ENCODE assay signal across 1 cellular context in the genomic region with DNA sequence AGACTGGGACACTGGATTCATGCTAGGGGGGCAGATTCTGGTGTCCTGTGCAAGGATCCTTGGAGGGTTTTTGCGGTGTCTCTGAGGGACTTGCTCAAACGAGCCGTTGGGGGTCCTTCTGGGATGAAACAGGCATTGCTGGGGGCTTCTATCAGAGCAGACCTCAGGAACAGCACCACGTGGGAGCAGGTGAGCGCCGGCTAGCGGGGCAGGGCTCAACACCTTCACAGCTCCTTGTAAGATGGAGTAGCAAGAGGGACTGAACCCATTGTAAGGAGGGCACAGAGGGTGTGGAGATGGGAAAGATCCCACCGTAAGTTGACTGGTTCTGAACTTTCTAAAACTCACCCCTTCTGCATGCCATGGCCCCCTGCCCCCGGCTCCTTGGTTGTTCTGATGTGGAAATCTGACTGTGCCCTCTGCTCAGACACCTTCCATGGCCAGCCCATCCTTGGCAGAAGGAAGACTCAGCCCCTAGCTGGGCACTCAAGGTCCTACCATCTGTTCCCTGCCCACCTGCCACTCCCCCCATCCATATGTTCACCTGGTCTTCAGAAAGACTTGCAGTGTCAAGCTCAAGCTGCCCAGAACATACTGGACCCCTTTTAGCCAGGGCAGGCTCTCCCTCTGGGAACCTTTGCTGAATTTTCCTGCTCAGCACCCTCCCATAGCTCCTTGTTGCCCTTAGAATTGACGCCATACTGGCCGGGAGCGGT.
TF ChIP-seq lines count a peak whose summit lies in the region.

No MANE protein-coding gene starts in this region.

TF ChIP-seq in GM23338, 12 proteins besides CTCF, POLR2A, EP300 and RAD21 (continued from another document):
- TF ChIP-seq, protein P1, sequence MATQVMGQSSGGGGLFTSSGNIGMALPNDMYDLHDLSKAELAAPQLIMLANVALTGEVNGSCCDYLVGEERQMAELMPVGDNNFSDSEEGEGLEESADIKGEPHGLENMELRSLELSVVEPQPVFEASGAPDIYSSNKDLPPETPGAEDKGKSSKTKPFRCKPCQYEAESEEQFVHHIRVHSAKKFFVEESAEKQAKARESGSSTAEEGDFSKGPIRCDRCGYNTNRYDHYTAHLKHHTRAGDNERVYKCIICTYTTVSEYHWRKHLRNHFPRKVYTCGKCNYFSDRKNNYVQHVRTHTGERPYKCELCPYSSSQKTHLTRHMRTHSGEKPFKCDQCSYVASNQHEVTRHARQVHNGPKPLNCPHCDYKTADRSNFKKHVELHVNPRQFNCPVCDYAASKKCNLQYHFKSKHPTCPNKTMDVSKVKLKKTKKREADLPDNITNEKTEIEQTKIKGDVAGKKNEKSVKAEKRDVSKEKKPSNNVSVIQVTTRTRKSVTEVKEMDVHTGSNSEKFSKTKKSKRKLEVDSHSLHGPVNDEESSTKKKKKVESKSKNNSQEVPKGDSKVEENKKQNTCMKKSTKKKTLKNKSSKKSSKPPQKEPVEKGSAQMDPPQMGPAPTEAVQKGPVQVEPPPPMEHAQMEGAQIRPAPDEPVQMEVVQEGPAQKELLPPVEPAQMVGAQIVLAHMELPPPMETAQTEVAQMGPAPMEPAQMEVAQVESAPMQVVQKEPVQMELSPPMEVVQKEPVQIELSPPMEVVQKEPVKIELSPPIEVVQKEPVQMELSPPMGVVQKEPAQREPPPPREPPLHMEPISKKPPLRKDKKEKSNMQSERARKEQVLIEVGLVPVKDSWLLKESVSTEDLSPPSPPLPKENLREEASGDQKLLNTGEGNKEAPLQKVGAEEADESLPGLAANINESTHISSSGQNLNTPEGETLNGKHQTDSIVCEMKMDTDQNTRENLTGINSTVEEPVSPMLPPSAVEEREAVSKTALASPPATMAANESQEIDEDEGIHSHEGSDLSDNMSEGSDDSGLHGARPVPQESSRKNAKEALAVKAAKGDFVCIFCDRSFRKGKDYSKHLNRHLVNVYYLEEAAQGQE (IDR thresholded peaks at IDR 0.05; ENCODE audit: unreplicated experiment): no peak
- TF ChIP-seq STAT1 (IDR thresholded peaks at IDR 0.05; ENCODE audit: unreplicated experiment) (no peak), JUNB (IDR thresholded peaks at IDR 0.05; ENCODE audit: unreplicated experiment) (no peak), ETS1 (IDR thresholded peaks at IDR 0.05) (no peak)
- TF ChIP-seq, protein P2, sequence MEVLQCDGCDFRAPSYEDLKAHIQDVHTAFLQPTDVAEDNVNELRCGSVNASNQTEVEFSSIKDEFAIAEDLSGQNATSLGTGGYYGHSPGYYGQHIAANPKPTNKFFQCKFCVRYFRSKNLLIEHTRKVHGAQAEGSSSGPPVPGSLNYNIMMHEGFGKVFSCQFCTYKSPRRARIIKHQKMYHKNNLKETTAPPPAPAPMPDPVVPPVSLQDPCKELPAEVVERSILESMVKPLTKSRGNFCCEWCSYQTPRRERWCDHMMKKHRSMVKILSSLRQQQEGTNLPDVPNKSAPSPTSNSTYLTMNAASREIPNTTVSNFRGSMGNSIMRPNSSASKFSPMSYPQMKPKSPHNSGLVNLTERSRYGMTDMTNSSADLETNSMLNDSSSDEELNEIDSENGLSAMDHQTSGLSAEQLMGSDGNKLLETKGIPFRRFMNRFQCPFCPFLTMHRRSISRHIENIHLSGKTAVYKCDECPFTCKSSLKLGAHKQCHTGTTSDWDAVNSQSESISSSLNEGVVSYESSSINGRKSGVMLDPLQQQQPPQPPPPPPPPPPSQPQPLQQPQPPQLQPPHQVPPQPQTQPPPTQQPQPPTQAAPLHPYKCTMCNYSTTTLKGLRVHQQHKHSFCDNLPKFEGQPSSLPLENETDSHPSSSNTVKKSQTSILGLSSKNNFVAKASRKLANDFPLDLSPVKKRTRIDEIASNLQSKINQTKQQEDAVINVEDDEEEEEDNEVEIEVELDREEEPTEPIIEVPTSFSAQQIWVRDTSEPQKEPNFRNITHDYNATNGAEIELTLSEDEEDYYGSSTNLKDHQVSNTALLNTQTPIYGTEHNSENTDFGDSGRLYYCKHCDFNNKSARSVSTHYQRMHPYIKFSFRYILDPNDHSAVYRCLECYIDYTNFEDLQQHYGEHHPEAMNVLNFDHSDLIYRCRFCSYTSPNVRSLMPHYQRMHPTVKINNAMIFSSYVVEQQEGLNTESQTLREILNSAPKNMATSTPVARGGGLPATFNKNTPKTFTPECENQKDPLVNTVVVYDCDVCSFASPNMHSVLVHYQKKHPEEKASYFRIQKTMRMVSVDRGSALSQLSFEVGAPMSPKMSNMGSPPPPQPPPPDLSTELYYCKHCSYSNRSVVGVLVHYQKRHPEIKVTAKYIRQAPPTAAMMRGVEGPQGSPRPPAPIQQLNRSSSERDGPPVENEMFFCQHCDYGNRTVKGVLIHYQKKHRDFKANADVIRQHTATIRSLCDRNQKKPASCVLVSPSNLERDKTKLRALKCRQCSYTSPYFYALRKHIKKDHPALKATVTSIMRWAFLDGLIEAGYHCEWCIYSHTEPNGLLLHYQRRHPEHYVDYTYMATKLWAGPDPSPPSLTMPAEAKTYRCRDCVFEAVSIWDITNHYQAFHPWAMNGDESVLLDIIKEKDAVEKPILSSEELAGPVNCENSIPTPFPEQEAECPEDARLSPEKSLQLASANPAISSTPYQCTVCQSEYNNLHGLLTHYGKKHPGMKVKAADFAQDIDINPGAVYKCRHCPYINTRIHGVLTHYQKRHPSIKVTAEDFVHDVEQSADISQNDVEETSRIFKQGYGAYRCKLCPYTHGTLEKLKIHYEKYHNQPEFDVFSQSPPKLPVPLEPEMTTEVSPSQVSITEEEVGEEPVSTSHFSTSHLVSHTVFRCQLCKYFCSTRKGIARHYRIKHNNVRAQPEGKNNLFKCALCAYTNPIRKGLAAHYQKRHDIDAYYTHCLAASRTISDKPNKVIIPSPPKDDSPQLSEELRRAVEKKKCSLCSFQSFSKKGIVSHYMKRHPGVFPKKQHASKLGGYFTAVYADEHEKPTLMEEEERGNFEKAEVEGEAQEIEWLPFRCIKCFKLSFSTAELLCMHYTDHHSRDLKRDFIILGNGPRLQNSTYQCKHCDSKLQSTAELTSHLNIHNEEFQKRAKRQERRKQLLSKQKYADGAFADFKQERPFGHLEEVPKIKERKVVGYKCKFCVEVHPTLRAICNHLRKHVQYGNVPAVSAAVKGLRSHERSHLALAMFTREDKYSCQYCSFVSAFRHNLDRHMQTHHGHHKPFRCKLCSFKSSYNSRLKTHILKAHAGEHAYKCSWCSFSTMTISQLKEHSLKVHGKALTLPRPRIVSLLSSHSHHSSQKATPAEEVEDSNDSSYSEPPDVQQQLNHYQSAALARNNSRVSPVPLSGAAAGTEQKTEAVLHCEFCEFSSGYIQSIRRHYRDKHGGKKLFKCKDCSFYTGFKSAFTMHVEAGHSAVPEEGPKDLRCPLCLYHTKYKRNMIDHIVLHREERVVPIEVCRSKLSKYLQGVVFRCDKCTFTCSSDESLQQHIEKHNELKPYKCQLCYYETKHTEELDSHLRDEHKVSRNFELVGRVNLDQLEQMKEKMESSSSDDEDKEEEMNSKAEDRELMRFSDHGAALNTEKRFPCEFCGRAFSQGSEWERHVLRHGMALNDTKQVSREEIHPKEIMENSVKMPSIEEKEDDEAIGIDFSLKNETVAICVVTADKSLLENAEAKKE (CRISPR knock-in tag; IDR thresholded peaks at IDR 0.05): no peak
